In genomic region chr18:313931-314330, GRCh38 we compare ENCODE assay signal across 25 cellular contexts.
"Had no signal": no experiment of that assay in that cellular context is flagged by ENCODE, and none has a peak within 500 bp of the region (broad histone marks: within the 10 kb centered on the region; RNA-seq: fewer than 3 reads in every experiment).

No MANE protein-coding gene starts in this region.

- H3K4me3 Mint-ChIP-seq: immature natural killer cell; memory B cell; naive thymus-derived CD4-positive, alpha-beta T cell; nephron; stimulated activated memory B cell treated with anti-CD40 and anti-IgM and Interleukin-4, amounts not matched to agents 10 μg/mL and 1 μg/mL and 100 μg/mL, for 72 hours; type B pancreatic cell had no signal

- DNase-seq: effector CD4-positive, alpha-beta T cell; erythroblast; esophagus squamous epithelium; hypothalamus; immature natural killer cell; left ventricle myocardium superior; lower lobe of right lung; midbrain; naive thymus-derived CD4-positive, alpha-beta T cell; occipital lobe; pancreas; spleen; stimulated activated CD4-positive, alpha-beta T cell treated with anti-CD3 and anti-CD28 coated beads, Interleukin-4, amount 100 ng/mL, for 4 hours; stimulated activated naive CD8-positive, alpha-beta T cell treated with anti-CD3 and anti-CD28 coated beads, Interleukin-15, Interleukin-2, amounts not matched to agents 100 U/mL and 50 U/mL, for 24 hours; substantia nigra; testis; tibial artery had no signal

- ATAC-seq: left ventricle myocardium superior; lower lobe of right lung; naive thymus-derived CD4-positive, alpha-beta T cell; pancreas; stimulated activated memory B cell treated with anti-CD40 and anti-IgM and Interleukin-4, amounts not matched to agents 10 μg/mL and 1 μg/mL and 100 μg/mL, for 72 hours; stimulated activated naive CD8-positive, alpha-beta T cell treated with anti-CD3 and anti-CD28 coated beads, Interleukin-15, Interleukin-2, amounts not matched to agents 100 U/mL and 50 U/mL, for 24 hours had no signal

- H3K27ac Mint-ChIP-seq: immature natural killer cell; memory B cell; naive thymus-derived CD4-positive, alpha-beta T cell; nephron; stimulated activated memory B cell treated with anti-CD40 and anti-IgM and Interleukin-4, amounts not matched to agents 10 μg/mL and 1 μg/mL and 100 μg/mL, for 72 hours; type B pancreatic cell had no signal

- H3K27ac ChIP-seq: coronary artery, esophagus squamous epithelium, lower lobe of right lung, pancreas, prostate gland, right atrium auricular region, skin epidermis, spleen, testis, tibial artery had no signal

- H3K36me3 ChIP-seq: esophagus squamous epithelium, lower lobe of right lung, pancreas, prostate gland, right atrium auricular region, spleen, tibial artery had no signal

- H3K27me3 ChIP-seq: esophagus squamous epithelium, pancreas, right atrium auricular region, spleen, testis, tibial artery had no signal

- H3K4me3 ChIP-seq: coronary artery, esophagus squamous epithelium, lower lobe of right lung, pancreas, prostate gland, right atrium auricular region, skin epidermis, spleen, testis, tibial artery had no signal

- H3K36me3 Mint-ChIP-seq: immature natural killer cell; memory B cell; naive thymus-derived CD4-positive, alpha-beta T cell; stimulated activated memory B cell treated with anti-CD40 and anti-IgM and Interleukin-4, amounts not matched to agents 10 μg/mL and 1 μg/mL and 100 μg/mL, for 72 hours had no signal

- H3K9me3 ChIP-seq: esophagus squamous epithelium, lower lobe of right lung, pancreas, prostate gland, right atrium auricular region, spleen, testis, tibial artery had no signal

- H3K4me1 ChIP-seq: esophagus squamous epithelium, lower lobe of right lung, pancreas, prostate gland, right atrium auricular region, spleen, testis had no signal

- H3K4me1 Mint-ChIP-seq: immature natural killer cell; memory B cell; naive thymus-derived CD4-positive, alpha-beta T cell; nephron; stimulated activated memory B cell treated with anti-CD40 and anti-IgM and Interleukin-4, amounts not matched to agents 10 μg/mL and 1 μg/mL and 100 μg/mL, for 72 hours had no signal

- H3K9me3 Mint-ChIP-seq: immature natural killer cell; memory B cell; naive thymus-derived CD4-positive, alpha-beta T cell; nephron; stimulated activated memory B cell treated with anti-CD40 and anti-IgM and Interleukin-4, amounts not matched to agents 10 μg/mL and 1 μg/mL and 100 μg/mL, for 72 hours had no signal
